In genomic region chr17:4381690-4382671, GRCh38 we compare ENCODE assay signal across 1 cellular context.
TF ChIP-seq lines count a peak whose summit lies in the region.

No MANE protein-coding gene starts in this region.

TF ChIP-seq in H1, 55 proteins besides CTCF, POLR2A, EP300 and RAD21:
- TF ChIP-seq KDM4A (IDR thresholded peaks at IDR 0.05; ENCODE audit: low read depth, low read length, severe bottlenecking) (no peak), KDM1A (IDR thresholded peaks at IDR 0.05; ENCODE audit: borderline replicate concordance, low read length) (0 out of 2 replicates have a peak, but pooled peaks have one; percentile 18)
